Comparison of ENCODE assay signal across 2 cellular contexts in genomic region chr7:65962033-65962432, GRCh38.
TF ChIP-seq lines count a peak whose summit lies in the region.

No MANE protein-coding gene starts in this region.

TF ChIP-seq in endothelial cell of umbilical vein, 7 proteins besides CTCF, POLR2A, EP300 and RAD21 (continued from another document):
- TF ChIP-seq POLR2AphosphoS5 (IDR thresholded peaks at IDR 0.05; ENCODE audit: insufficient read depth, low read depth, low read length) (no peak), MYC (IDR thresholded peaks at IDR 0.05; ENCODE audit: low read depth, low read length) (no peak), GATA2 (IDR thresholded peaks at IDR 0.05; ENCODE audit: insufficient read depth, insufficient read length, low read depth, low read length) (no peak), JUN (IDR thresholded peaks at IDR 0.05; ENCODE audit: borderline replicate concordance, insufficient read depth, insufficient read length, low read depth) (no peak)
- TF ChIP-seq, protein P1, sequence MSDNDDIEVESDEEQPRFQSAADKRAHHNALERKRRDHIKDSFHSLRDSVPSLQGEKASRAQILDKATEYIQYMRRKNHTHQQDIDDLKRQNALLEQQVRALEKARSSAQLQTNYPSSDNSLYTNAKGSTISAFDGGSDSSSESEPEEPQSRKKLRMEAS (IDR thresholded peaks at IDR 0.05; ENCODE audit: insufficient read depth, insufficient read length), result no peak

TF ChIP-seq in liver, 16 proteins besides CTCF, POLR2A, EP300 and RAD21 (continued from another document):
- no peak for TF ChIP-seq ATF3 (IDR thresholded peaks at IDR 0.05)
- TF ChIP-seq GABPA (IDR thresholded peaks at IDR 0.05 in 1 of 2, conservative IDR thresholded peaks at IDR 0.05 in 1 of 2), result no peak
- TF ChIP-seq ZBTB33 (IDR thresholded peaks at IDR 0.05), result no peak
- TF ChIP-seq, protein P1 (IDR thresholded peaks at IDR 0.05), result no peak
- TF ChIP-seq YY1 (IDR thresholded peaks at IDR 0.05), result peak; percentile 35
- peak; percentile 32 to 41 for TF ChIP-seq RXRA (IDR thresholded peaks at IDR 0.05)
- TF ChIP-seq REST (IDR thresholded peaks at IDR 0.05), result no peak
- TF ChIP-seq TAF1 (conservative IDR thresholded peaks at IDR 0.05), result no peak
- TF ChIP-seq SP1 (IDR thresholded peaks at IDR 0.05), result peak; percentile 41
- peak in 1 of 2 donors; percentile 57 for TF ChIP-seq JUND (IDR thresholded peaks at IDR 0.05)
- peak; percentile 85 to 88 for TF ChIP-seq HNF4A (conservative IDR thresholded peaks at IDR 0.05)
TF ChIP-seq in liver: peak in this region for 6.
